In the genomic region with DNA sequence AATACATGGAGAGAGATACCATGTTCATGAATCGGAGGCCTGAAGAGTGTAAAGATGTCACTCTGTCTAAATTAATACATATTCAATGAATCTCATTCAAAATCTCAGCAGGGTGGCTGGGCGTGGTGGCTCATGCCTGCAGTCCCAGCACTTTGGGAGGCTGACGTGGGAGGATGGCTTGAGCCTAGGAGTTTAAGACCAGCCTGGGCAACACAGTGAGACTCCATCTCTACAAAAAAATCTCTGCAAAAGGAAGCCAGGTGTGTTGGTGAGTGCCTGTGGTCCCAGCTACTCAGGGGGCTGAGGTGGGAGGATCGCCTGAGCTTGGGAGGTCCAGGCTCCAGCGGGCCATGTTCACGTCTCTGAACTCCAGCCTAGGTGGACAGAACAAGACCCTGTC, we compare ENCODE assay signal across 19 cellular contexts. TPM values are rescaled to one million over a fixed set of nuclear protein-coding genes. Genes with fewer than 3 reads are reported as not detected.
DNase-seq lines count a peak whose midpoint lies in the region; ATAC-seq and TF ChIP-seq lines count a peak whose summit lies in the region.
"Had no signal": no experiment of that assay in that cellular context is flagged by ENCODE, and none has a peak within 500 bp of the region (broad histone marks: within the 10 kb centered on the region; RNA-seq: fewer than 3 reads in every experiment).

No MANE protein-coding gene starts in this region.

- H3K36me3 Mint-ChIP-seq in chondrocyte (ENCODE audit: low read depth): no peaks in the 10 kb centered on the region
- H3K36me3 Mint-ChIP-seq: CD14-positive monocyte; CD8-positive, alpha-beta memory T cell had no signal

- DNase-seq in HL-60 (ENCODE audit: low read depth in 1 of 2, low spot score in 1 of 2): no peak
- DNase-seq in chondrocyte (ENCODE audit: low spot score): peak; percentile 33
- peak; percentile 36 for DNase-seq in posterior vena cava (ENCODE audit: low spot score)
- no peak for DNase-seq in foreskin fibroblast
- no peak for DNase-seq in sciatic nerve (ENCODE audit: low spot score)
- DNase-seq: BE2C; CD4-positive, alpha-beta T cell; CD8-positive, alpha-beta memory T cell; DMS53; DMS79 treated with DMSO at 0.1 percent for 48 hours; GF-D8; GOT3; HFFc6 had no signal

- intact Hi-C loops in posterior vena cava (cut with DNase I): no loop called here
- intact Hi-C loops in sciatic nerve (cut with DNase I): no loop called here

- H3K27me3 ChIP-seq in HL-60 (ENCODE audit: insufficient read depth, poor library complexity, severe bottlenecking): no peaks in the 10 kb centered on the region
- H3K27me3 ChIP-seq: BE2C; BLaER1 treated with 17β-estradiol and CSF1 and Interleukin-3, amounts not matched to agents 10 nM and 100 nM had no signal

- H3K27ac ChIP-seq in HL-60 (replicated peaks): peak overlapping the region; percentile 91; the same call in 1 of the 2 replicates

- H3K4me3 ChIP-seq in HL-60 (replicated peaks; ENCODE audit: insufficient read depth, low read length) (no peak overlapping the region), foreskin fibroblast (ENCODE audit: low read depth in 1 of 2, low read length in 2 of 2) (no peak overlapping the region)
- H3K4me3 ChIP-seq: BLaER1 treated with 17β-estradiol and CSF1 and Interleukin-3, amounts not matched to agents 10 nM and 100 nM; HAP-1 had no signal

- H3K27me3 Mint-ChIP-seq in chondrocyte (ENCODE audit: low read depth): no peaks in the 10 kb centered on the region
- H3K27me3 Mint-ChIP-seq: CD4-positive, alpha-beta T cell had no signal

- ATAC-seq in GM18861 (IDR thresholded peaks at IDR 0.05; ENCODE audit: unreplicated experiment): no peak
- ATAC-seq in sciatic nerve: no peak

- H3K4me3 Mint-ChIP-seq in chondrocyte (ENCODE audit: unreplicated experiment): no peak overlapping the region
- H3K4me3 Mint-ChIP-seq: CD14-positive monocyte; CD4-positive, alpha-beta T cell; CD8-positive, alpha-beta memory T cell; HFFc6 had no signal

- peaks cover 21% of the 10 kb centered on the region for H3K4me1 Mint-ChIP-seq in chondrocyte (ENCODE audit: low read depth)
- H3K4me1 Mint-ChIP-seq: CD8-positive, alpha-beta memory T cell had no signal

- TF ChIP-seq CTCF in HL-60 (IDR thresholded peaks at IDR 0.05; ENCODE audit: insufficient read depth, low read length) (no peak), chondrocyte (IDR thresholded peaks at IDR 0.05) (no peak), foreskin fibroblast (IDR thresholded peaks at IDR 0.05; ENCODE audit: low read depth, low read length) (no peak)

- no peak overlapping the region for H3K27ac Mint-ChIP-seq in chondrocyte (ENCODE audit: unreplicated experiment)
- H3K27ac Mint-ChIP-seq: CD4-positive, alpha-beta T cell; HFFc6 had no signal

- no peaks in the 10 kb centered on the region for H3K9me3 Mint-ChIP-seq in chondrocyte (ENCODE audit: low read depth)
- H3K9me3 Mint-ChIP-seq: CD4-positive, alpha-beta T cell; CD8-positive, alpha-beta memory T cell had no signal

RNA-seq across cellular contexts. Expression of a gene that starts 49.7 kb away (rescaled TPM):
- total RNA-seq in chondrocyte (0.12 to 0.15 TPM in 2 of 3 replicates, not detected in the other), posterior vena cava (1 to 10 TPM; 2.0 to 3.0 TPM), sciatic nerve (10.7 TPM)
- total RNA-seq: A172; CD4-positive, alpha-beta T cell; G401; HFFc6 had no signal

Comparison
In these comparisons a context has a peak if more than half of its experiments do, and no peak if none do; other contexts are left out.
1. DNase-seq: peak in chondrocyte (single experiment) and posterior vena cava (single experiment); none in HL-60 (0 of 2), foreskin fibroblast (0 of 2) and sciatic nerve (single experiment).